In the genomic region with DNA sequence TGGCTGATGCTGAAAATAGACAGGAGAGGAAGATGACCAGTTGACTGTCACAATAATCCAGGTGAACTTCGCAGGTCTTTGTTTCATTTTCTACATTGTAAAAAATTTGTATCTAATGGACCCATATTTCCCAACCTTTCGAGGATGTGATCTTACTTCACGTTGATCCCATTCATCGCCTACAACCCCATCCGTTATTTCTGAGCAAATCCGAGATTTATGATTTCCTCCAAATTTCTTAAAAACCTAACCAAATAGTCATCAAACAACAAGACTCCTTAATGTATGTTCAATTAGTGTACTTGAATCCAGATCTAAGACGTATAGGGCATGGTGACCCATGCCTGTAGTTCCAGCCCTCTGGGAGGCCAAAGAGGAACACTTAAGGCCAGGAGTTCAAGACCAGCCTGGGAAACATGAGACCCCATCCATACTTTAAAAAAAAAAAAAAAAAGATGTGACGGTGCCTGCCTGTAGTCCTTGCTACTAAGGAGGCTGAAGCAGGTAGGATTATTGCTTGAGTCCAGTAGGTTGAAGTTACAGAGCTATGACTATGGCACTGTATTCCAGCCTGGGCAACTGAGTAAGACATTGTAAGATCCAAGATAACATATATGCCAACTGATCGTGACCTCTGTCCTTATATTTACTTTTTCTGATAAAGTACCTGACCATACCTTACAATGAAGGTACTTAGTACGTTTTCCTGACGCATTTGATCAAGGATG, we compare ENCODE assay signal across 1 cellular context.
A peak's percentile ranks its signal among the peaks of the same experiment; 100 is the strongest.
TF ChIP-seq lines count a peak whose summit lies in the region.

No MANE protein-coding gene starts in this region.

TF ChIP-seq in H1, 55 proteins besides CTCF, POLR2A, EP300 and RAD21:
- peak; percentile 76 for TF ChIP-seq POLR2AphosphoS5 (IDR thresholded peaks at IDR 0.05; ENCODE audit: low read depth, low read length)
- no peak for TF ChIP-seq SP1 (IDR thresholded peaks at IDR 0.05; ENCODE audit: low read depth, low read length)
